Comparison of ENCODE assay signal across 16 cellular contexts in the genomic region with DNA sequence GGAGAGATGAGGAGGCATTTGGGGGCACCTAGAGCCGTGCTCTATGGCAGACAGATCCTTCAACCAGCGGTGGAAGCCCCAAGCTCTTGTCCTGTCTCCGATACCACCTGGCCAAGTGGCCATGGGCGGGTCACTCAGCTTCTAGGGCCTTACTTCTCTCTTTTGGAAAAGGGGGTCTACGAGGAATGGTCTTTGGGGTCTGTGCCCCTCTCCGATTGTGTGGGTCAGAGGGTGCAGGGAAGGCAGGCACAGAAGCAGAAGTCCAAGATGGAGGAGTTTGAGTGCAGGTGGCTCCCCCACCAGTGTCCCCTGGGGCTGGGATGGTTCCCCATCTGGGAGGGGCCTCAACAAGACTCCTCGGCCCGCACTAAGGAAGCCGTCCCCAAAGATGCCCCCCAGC.
DNase-seq lines count a peak whose midpoint lies in the region; ATAC-seq lines count a peak whose summit lies in the region.
"Had no signal": no experiment of that assay in that cellular context is flagged by ENCODE, and none has a peak within 500 bp of the region (broad histone marks: within the 10 kb centered on the region; RNA-seq: fewer than 3 reads in every experiment).

No MANE protein-coding gene starts in this region.

- no peak for DNase-seq in activated naive CD4-positive, alpha-beta T cell treated with anti-CD3 and anti-CD28 coated beads, Interleukin-2, amount 10 ng/mL, durations not matched to agents 7 days and 5 days
- DNase-seq in activated naive CD4-positive, alpha-beta T cell treated with anti-CD3 and anti-CD28 coated beads, Interleukin-2, amount 50 U/mL, for 72 hours (ENCODE audit: low spot score in 2 of 2) = no peak
- DNase-seq in stimulated activated naive B cell treated with anti-CD40 and anti-IgM and Interleukin-4, amounts not matched to agents 10 μg/mL and 1 μg/mL and 100 μg/mL, for 72 hours = no peak
- DNase-seq in NCI-H446 treated with DMSO at 0.1 percent for 48 hours (lab: John Stamatoyannopoulos, UW) (no peak), left lobe of liver (ENCODE audit: low spot score) (no peak), NK-92 (lab: John Stamatoyannopoulos, UW; ENCODE audit: unreplicated experiment) (no peak)
- DNase-seq: 8988T; EL; NCI-H187; NCI-H345; NCI-H526 treated with DMSO at 0.1 percent for 48 hours; NK-92 treated with Interleukin-12 subunit alpha and Interleukin-12 subunit beta, amount 100 ng/mL, for 24 hours; PC-3; SJCRH30 had no signal

- ATAC-seq in activated naive CD4-positive, alpha-beta T cell treated with anti-CD3 and anti-CD28 coated beads, Interleukin-2, amount 50 U/mL, for 72 hours = no peak
- ATAC-seq in stimulated activated naive B cell treated with anti-CD40 and anti-IgM and Interleukin-4, amounts not matched to agents 10 μg/mL and 1 μg/mL and 100 μg/mL, for 72 hours (replicated peaks) = no peak
- ATAC-seq in left lobe of liver = no peak
- ATAC-seq: PC-3 had no signal

- H3K27ac Mint-ChIP-seq in activated naive CD4-positive, alpha-beta T cell treated with anti-CD3 and anti-CD28 coated beads, Interleukin-2, amount 10 ng/mL, durations not matched to agents 7 days and 5 days = peak overlapping the region; percentile 59
- H3K27ac Mint-ChIP-seq in activated naive CD4-positive, alpha-beta T cell treated with anti-CD3 and anti-CD28 coated beads, Interleukin-2, amount 50 U/mL, for 72 hours = no peak overlapping the region
- H3K27ac Mint-ChIP-seq in IgD-negative memory B cell = peak overlapping the region; percentile 52 to 74 (median 73)
- H3K27ac Mint-ChIP-seq in dendritic cell treated with granulocyte-macrophage colony-stimulating factor and Interleukin-4, amounts not matched to agents 40 ng/mL and 50 ng/mL, for 4 days = peak overlapping the region; percentile 77
- H3K27ac Mint-ChIP-seq in stimulated activated naive B cell treated with anti-CD40 and anti-IgM and Interleukin-4, amounts not matched to agents 10 μg/mL and 1 μg/mL and 100 μg/mL, for 72 hours = peak overlapping the region; percentile 90

- H3K4me1 Mint-ChIP-seq in activated naive CD4-positive, alpha-beta T cell treated with anti-CD3 and anti-CD28 coated beads, Interleukin-2, amount 10 ng/mL, durations not matched to agents 7 days and 5 days = no peaks in the 10 kb centered on the region
- H3K4me1 Mint-ChIP-seq in IgD-negative memory B cell = peaks cover 42 to 45% (median 42%) of the 10 kb centered on the region in 3 donors
- H3K4me1 Mint-ChIP-seq in dendritic cell treated with granulocyte-macrophage colony-stimulating factor and Interleukin-4, amounts not matched to agents 40 ng/mL and 50 ng/mL, for 4 days (ENCODE audit: low read depth) = peaks cover 69% of the 10 kb centered on the region
- H3K4me1 Mint-ChIP-seq in stimulated activated naive B cell treated with anti-CD40 and anti-IgM and Interleukin-4, amounts not matched to agents 10 μg/mL and 1 μg/mL and 100 μg/mL, for 72 hours = peaks cover 49 to 89% of the 10 kb centered on the region in 2 donors

- H3K9me3 Mint-ChIP-seq in activated naive CD4-positive, alpha-beta T cell treated with anti-CD3 and anti-CD28 coated beads, Interleukin-2, amount 10 ng/mL, durations not matched to agents 7 days and 5 days = no peaks in the 10 kb centered on the region
- no peaks in the 10 kb centered on the region for H3K9me3 Mint-ChIP-seq in activated naive CD4-positive, alpha-beta T cell treated with anti-CD3 and anti-CD28 coated beads, Interleukin-2, amount 50 U/mL, for 72 hours
- H3K9me3 Mint-ChIP-seq in IgD-negative memory B cell = no peaks in the 10 kb centered on the region
- H3K9me3 Mint-ChIP-seq in dendritic cell treated with granulocyte-macrophage colony-stimulating factor and Interleukin-4, amounts not matched to agents 40 ng/mL and 50 ng/mL, for 4 days = no peaks in the 10 kb centered on the region
- peaks cover 0 to 1% of the 10 kb centered on the region in 2 donors for H3K9me3 Mint-ChIP-seq in stimulated activated naive B cell treated with anti-CD40 and anti-IgM and Interleukin-4, amounts not matched to agents 10 μg/mL and 1 μg/mL and 100 μg/mL, for 72 hours

- CTCF ChIA-PET in activated naive CD4-positive, alpha-beta T cell treated with anti-CD3 and anti-CD28 coated beads, Interleukin-2, amount 10 ng/mL, durations not matched to agents 7 days and 5 days (lab: Charles Lee) = interaction anchor here (0.8 kb wide), 1 partner anchor 31 kb away, joined by 3 read pairs; no protein-coding TSS in a partner anchor

- peaks cover 26% of the 10 kb centered on the region for H3K36me3 Mint-ChIP-seq in activated naive CD4-positive, alpha-beta T cell treated with anti-CD3 and anti-CD28 coated beads, Interleukin-2, amount 10 ng/mL, durations not matched to agents 7 days and 5 days
- H3K36me3 Mint-ChIP-seq in activated naive CD4-positive, alpha-beta T cell treated with anti-CD3 and anti-CD28 coated beads, Interleukin-2, amount 50 U/mL, for 72 hours = peaks cover 13 to 15% of the 10 kb centered on the region in 2 donors
- H3K36me3 Mint-ChIP-seq in IgD-negative memory B cell = peaks cover 10% of the 10 kb centered on the region
- no peaks in the 10 kb centered on the region for H3K36me3 Mint-ChIP-seq in dendritic cell treated with granulocyte-macrophage colony-stimulating factor and Interleukin-4, amounts not matched to agents 40 ng/mL and 50 ng/mL, for 4 days (ENCODE audit: low read depth)
- peaks cover 40 to 62% of the 10 kb centered on the region in 2 donors for H3K36me3 Mint-ChIP-seq in stimulated activated naive B cell treated with anti-CD40 and anti-IgM and Interleukin-4, amounts not matched to agents 10 μg/mL and 1 μg/mL and 100 μg/mL, for 72 hours

- intact Hi-C loops in dendritic cell treated with granulocyte-macrophage colony-stimulating factor and Interleukin-4, amounts not matched to agents 40 ng/mL and 50 ng/mL, for 4 days (cut with micrococcal nuclease) = no loop called here

- H3K27me3 Mint-ChIP-seq in activated naive CD4-positive, alpha-beta T cell treated with anti-CD3 and anti-CD28 coated beads, Interleukin-2, amount 10 ng/mL, durations not matched to agents 7 days and 5 days = no peaks in the 10 kb centered on the region
- H3K27me3 Mint-ChIP-seq in IgD-negative memory B cell = no peaks in the 10 kb centered on the region
- H3K27me3 Mint-ChIP-seq in dendritic cell treated with granulocyte-macrophage colony-stimulating factor and Interleukin-4, amounts not matched to agents 40 ng/mL and 50 ng/mL, for 4 days = peaks cover 4% of the 10 kb centered on the region
- no peaks in the 10 kb centered on the region for H3K27me3 Mint-ChIP-seq in stimulated activated naive B cell treated with anti-CD40 and anti-IgM and Interleukin-4, amounts not matched to agents 10 μg/mL and 1 μg/mL and 100 μg/mL, for 72 hours

- no peak overlapping the region for H3K4me3 Mint-ChIP-seq in activated naive CD4-positive, alpha-beta T cell treated with anti-CD3 and anti-CD28 coated beads, Interleukin-2, amount 10 ng/mL, durations not matched to agents 7 days and 5 days
- H3K4me3 Mint-ChIP-seq in IgD-negative memory B cell = peak overlapping the region in 2 of 4 donors; percentile 83 to 84
- H3K4me3 Mint-ChIP-seq in dendritic cell treated with granulocyte-macrophage colony-stimulating factor and Interleukin-4, amounts not matched to agents 40 ng/mL and 50 ng/mL, for 4 days = peak overlapping the region; percentile 35
- H3K4me3 Mint-ChIP-seq in stimulated activated naive B cell treated with anti-CD40 and anti-IgM and Interleukin-4, amounts not matched to agents 10 μg/mL and 1 μg/mL and 100 μg/mL, for 72 hours = peak overlapping the region; percentile 34 to 48

Comparison
In these comparisons a context has a peak if more than half of its experiments do, and no peak if none do; other contexts are left out.
1. H3K27ac Mint-ChIP-seq: peak in activated naive CD4-positive, alpha-beta T cell treated with anti-CD3 and anti-CD28 coated beads, Interleukin-2, amount 10 ng/mL, durations not matched to agents 7 days and 5 days (single experiment), IgD-negative memory B cell (3 of 3), dendritic cell treated with granulocyte-macrophage colony-stimulating factor and Interleukin-4, amounts not matched to agents 40 ng/mL and 50 ng/mL, for 4 days (single experiment) and stimulated activated naive B cell treated with anti-CD40 and anti-IgM and Interleukin-4, amounts not matched to agents 10 μg/mL and 1 μg/mL and 100 μg/mL, for 72 hours (single experiment); none in activated naive CD4-positive, alpha-beta T cell treated with anti-CD3 and anti-CD28 coated beads, Interleukin-2, amount 50 U/mL, for 72 hours (0 of 2).